ENCODE assay signal across 8 cellular contexts in genomic region chr4:121823505-121824170, GRCh38. TPM values are rescaled to one million over a fixed set of nuclear protein-coding genes. Genes with fewer than 3 reads are reported as not detected.
DNase-seq lines count a peak whose midpoint lies in the region; ATAC-seq, FAIRE-seq and TF ChIP-seq lines count a peak whose summit lies in the region.

Gene CCNA2 (minus strand): TSS chr4:121823883. CDS start chr4:121823628, 255 bp downstream.

- peaks cover 18% of the 10 kb centered on the region for H3K36me3 Mint-ChIP-seq in brain

- H3K27me3 ChIP-seq in sigmoid colon = no peaks in the 10 kb centered on the region

- H3K4me1 Mint-ChIP-seq in brain = peaks cover 49% of the 10 kb centered on the region

- ATAC-seq in GM18520 (IDR thresholded peaks at IDR 0.05; ENCODE audit: unreplicated experiment) = peak; percentile 92
- peak; percentile 93 for ATAC-seq in HG03064 (IDR thresholded peaks at IDR 0.05; ENCODE audit: low read depth, unreplicated experiment)

- peaks cover 4% of the 10 kb centered on the region for H3K27me3 Mint-ChIP-seq in brain

- peak in 1 of 2 donors; percentile 47 for TF ChIP-seq POLR2A in sigmoid colon (IDR thresholded peaks at IDR 0.05)

- H3K36me3 ChIP-seq in sigmoid colon = peaks cover 0 to 31% (median 0%) of the 10 kb centered on the region in 4 donors

- TF ChIP-seq CTCF in 22Rv1 (IDR thresholded peaks at IDR 0.05) (no peak), brain (conservative IDR thresholded peaks at IDR 0.05) (no peak), sigmoid colon (IDR thresholded peaks at IDR 0.05) (no peak)

- WGBS in sigmoid colon, 2 donors = 0% methylated on average over 63 of the region's 63 CpGs

- DNase-seq in NCI-H2107 treated with DMSO at 0.1 percent for 48 hours (lab: John Stamatoyannopoulos, UW; ENCODE audit: unreplicated experiment) (peak; percentile 66), iPS DF 4.7 (ENCODE audit: extremely low read depth, low spot score) (peak; percentile 91), sigmoid colon (peak; percentile 98)

- H3K4me3 Mint-ChIP-seq in brain = peak within 1 kb of the TSS; percentile 88 to 97 (median 94)

- intact Hi-C loops in sigmoid colon (cut with DNase I) = loop anchor here (5.0 kb wide), 2 partner anchors 44 to 126 kb away; partner anchors contain the start of gene ANXA5

- H3K9me3 Mint-ChIP-seq in brain = no peaks in the 10 kb centered on the region

- peak within 1 kb of the TSS; percentile 44 to 62 (median 54) for H3K4me3 ChIP-seq in sigmoid colon

- TF ChIP-seq EP300 in sigmoid colon (IDR thresholded peaks at IDR 0.05) = no peak

- no peaks in the 10 kb centered on the region for H3K9me3 ChIP-seq in sigmoid colon

- peak within 1 kb of the TSS; percentile 90 to 95 (median 93) for H3K27ac Mint-ChIP-seq in brain

- H3K27ac ChIP-seq in 22Rv1 (peak within 1 kb of the TSS; percentile 89), sigmoid colon (peak within 1 kb of the TSS; percentile 77 to 85 (median 80))

- peak; percentile 93 for FAIRE-seq in TTC549 (lab: Jason Lieb, UNC)

- H3K4me1 ChIP-seq in sigmoid colon = peaks cover 0 to 20% (median 9%) of the 10 kb centered on the region in 4 donors

RNA-seq across cellular contexts. Expression of gene CCNA2, which starts in this region (rescaled TPM):
- polyA plus RNA-seq in brain (ENCODE audit: insufficient read depth, low read depth, low replicate concordance) (16.8 TPM), sigmoid colon (10 to 100 TPM in 2 of 3 donors, 1 to 10 TPM in 1; 3.0 to 22.8 (median 10.9) TPM)
- 1 to 10 TPM; 2.1 to 2.3 (median 2.2) TPM for total RNA-seq in sigmoid colon

Comparison
In these comparisons a context has a peak if more than half of its experiments do, and no peak if none do; other contexts are left out.
1. Peak in every context shown above with its lines: DNase-seq, ATAC-seq, H3K4me3 ChIP-seq and H3K27ac ChIP-seq.